ENCODE assay signal across 1 cellular context in the genomic region with DNA sequence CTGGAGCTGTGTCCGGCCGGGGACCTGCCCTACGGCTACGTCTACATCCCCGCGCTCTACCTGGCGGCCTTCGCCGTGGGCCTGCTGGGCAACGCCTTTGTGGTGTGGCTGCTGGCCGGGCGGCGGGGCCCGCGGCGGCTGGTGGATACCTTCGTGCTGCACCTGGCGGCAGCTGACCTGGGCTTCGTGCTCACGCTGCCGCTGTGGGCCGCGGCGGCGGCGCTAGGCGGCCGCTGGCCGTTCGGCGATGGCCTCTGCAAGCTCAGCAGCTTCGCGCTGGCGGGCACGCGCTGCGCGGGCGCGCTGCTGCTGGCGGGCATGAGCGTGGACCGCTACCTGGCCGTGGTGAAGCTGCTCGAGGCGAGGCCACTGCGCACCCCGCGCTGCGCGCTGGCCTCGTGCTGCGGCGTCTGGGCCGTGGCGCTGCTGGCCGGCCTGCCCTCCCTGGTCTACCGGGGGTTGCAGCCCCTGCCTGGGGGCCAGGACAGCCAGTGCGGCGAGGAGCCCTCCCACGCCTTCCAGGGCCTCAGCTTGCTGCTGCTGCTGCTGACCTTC.
TF ChIP-seq lines count a peak whose summit lies in the region.

No MANE protein-coding gene starts in this region.

TF ChIP-seq in GM12891, 5 proteins besides CTCF, POLR2A, EP300 and RAD21:
- no peak for TF ChIP-seq PAX5 (IDR thresholded peaks at IDR 0.05; ENCODE audit: insufficient read depth, low read length, severe bottlenecking)
- TF ChIP-seq TAF1 (IDR thresholded peaks at IDR 0.05; ENCODE audit: low read depth, low read length) = no peak
- no peak for TF ChIP-seq POLR2AphosphoS5 (IDR thresholded peaks at IDR 0.05; ENCODE audit: low read depth, low read length)
TF ChIP-seq in GM12891: peak in this region for 0.
